In genomic region chr11:116312560-116313340, GRCh38 we compare ENCODE assay signal across 9 cellular contexts.
DNase-seq lines count a peak whose midpoint lies in the region; ATAC-seq, FAIRE-seq and TF ChIP-seq lines count a peak whose summit lies in the region.
"Had no signal": no experiment of that assay in that cellular context is flagged by ENCODE, and none has a peak within 500 bp of the region (broad histone marks: within the 10 kb centered on the region; RNA-seq: fewer than 3 reads in every experiment).

No MANE protein-coding gene starts in this region.

- DNase-seq in NCI-H2107 treated with DMSO at 0.1 percent for 48 hours (lab: John Stamatoyannopoulos, UW; ENCODE audit: unreplicated experiment) (peak; percentile 26), NCI-H2107 (lab: John Stamatoyannopoulos, UW) (no peak), anterior cingulate cortex (lab: John Stamatoyannopoulos, UW) (peak in 55 of 58 donors; percentile 13 to 91 (median 76)), kidney (peak; percentile 94), upper lobe of left lung (peak; percentile 68 to 87)
- DNase-seq in stimulated activated naive CD4-positive, alpha-beta T cell (lab: John Stamatoyannopoulos, UW) = no peak

- H3K27me3 ChIP-seq in upper lobe of left lung = no peaks in the 10 kb centered on the region

- TF ChIP-seq CTCF in kidney (IDR thresholded peaks at IDR 0.05; ENCODE audit: borderline replicate concordance, extremely low read depth, insufficient read depth) (no peak), upper lobe of left lung (IDR thresholded peaks at IDR 0.05) (no peak)

- whole genome bisulfite sequencing in upper lobe of left lung, 2 donors = 16 to 27% methylated on average over 12 to 13 of the region's 13 CpGs

- no peak for TF ChIP-seq POLR2A in upper lobe of left lung (IDR thresholded peaks at IDR 0.05)

- no peaks in the 10 kb centered on the region for H3K36me3 ChIP-seq in kidney (ENCODE audit: control insufficient read depth in 1 of 2, insufficient read depth in 2 of 2, low read length in 2 of 2)
- H3K36me3 ChIP-seq in upper lobe of left lung = no peaks in the 10 kb centered on the region
- H3K36me3 ChIP-seq: neutrophil had no signal

- H3K9ac ChIP-seq in kidney (ENCODE audit: low read length in 2 of 2) = no peak overlapping the region

- H3K27ac ChIP-seq in kidney (ENCODE audit: low read depth in 2 of 2, low read length in 2 of 2) = no peak overlapping the region
- peak overlapping the region in 2 of 4 donors; percentile 45 to 55 for H3K27ac ChIP-seq in upper lobe of left lung
- H3K27ac ChIP-seq: neutrophil had no signal

- H3K9me3 ChIP-seq in kidney (ENCODE audit: control insufficient read depth in 1 of 2, low read length in 2 of 2) (no peaks in the 10 kb centered on the region), upper lobe of left lung (no peaks in the 10 kb centered on the region)
- H3K9me3 ChIP-seq: neutrophil had no signal

- intact Hi-C loops in kidney (cut with DNase I) = no loop called here

- peaks cover 0 to 5% of the 10 kb centered on the region in 2 donors for H3K4me1 ChIP-seq in kidney (ENCODE audit: control insufficient read depth in 1 of 2, insufficient read depth in 1 of 2, low read depth in 1 of 2, low read length in 2 of 2)
- peaks cover 16 to 18% (median 16%) of the 10 kb centered on the region in 4 donors for H3K4me1 ChIP-seq in upper lobe of left lung

- FAIRE-seq in kidney (lab: Jason Lieb, UNC) = no peak

- ATAC-seq in upper lobe of left lung (ENCODE audit: low FRiP score in 2 of 2) = peak; percentile 83 to 91
- ATAC-seq in GM21529 (IDR thresholded peaks at IDR 0.05; ENCODE audit: unreplicated experiment) = no peak
- no peak for ATAC-seq in HG03439 (IDR thresholded peaks at IDR 0.05; ENCODE audit: unreplicated experiment)

- no peak for TF ChIP-seq EP300 in upper lobe of left lung (IDR thresholded peaks at IDR 0.05)

- H3K4me3 ChIP-seq in kidney (ENCODE audit: low read length in 2 of 2) (peak overlapping the region in 1 of 2 donors; percentile 15), upper lobe of left lung (peak overlapping the region in 3 of 4 donors; percentile 4 to 26 (median 19))

Comparison
In these comparisons a context has a peak if more than half of its experiments do, and no peak if none do; other contexts are left out.
1. DNase-seq: peak in NCI-H2107 treated with DMSO at 0.1 percent for 48 hours (single experiment), anterior cingulate cortex (55 of 58), kidney (single experiment) and upper lobe of left lung (2 of 2); none in NCI-H2107 (single experiment) and stimulated activated naive CD4-positive, alpha-beta T cell (0 of 6).
2. ATAC-seq: peak in upper lobe of left lung (2 of 2); none in GM21529 (single experiment) and HG03439 (single experiment).